1 cellular context compared by ENCODE assay signal in the genomic region with DNA sequence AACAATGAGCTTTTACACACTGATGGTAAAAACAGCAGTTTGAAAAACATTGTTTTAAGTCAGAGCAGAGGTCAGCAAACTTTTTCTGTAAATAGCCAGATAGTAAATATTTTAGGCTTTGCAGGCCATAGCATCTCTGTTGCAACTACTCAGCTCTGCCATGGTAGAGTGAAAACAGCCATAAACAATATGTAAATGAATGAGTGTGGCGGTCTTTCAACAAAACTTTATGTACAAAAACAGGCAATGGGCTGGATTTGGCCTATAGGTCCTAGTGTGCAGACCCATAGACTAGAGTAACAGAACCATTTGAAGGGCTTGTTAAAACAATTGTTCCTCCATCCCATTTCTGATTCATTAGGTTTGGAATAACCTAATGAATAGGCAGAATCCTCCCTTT.
A peak's percentile ranks its signal among the peaks of the same experiment; 100 is the strongest.
TF ChIP-seq lines count a peak whose summit lies in the region.

No MANE protein-coding gene starts in this region.

TF ChIP-seq in GM12878, 131 proteins besides CTCF, POLR2A, EP300 and RAD21 (continued from another document):
- TF ChIP-seq, protein P1, sequence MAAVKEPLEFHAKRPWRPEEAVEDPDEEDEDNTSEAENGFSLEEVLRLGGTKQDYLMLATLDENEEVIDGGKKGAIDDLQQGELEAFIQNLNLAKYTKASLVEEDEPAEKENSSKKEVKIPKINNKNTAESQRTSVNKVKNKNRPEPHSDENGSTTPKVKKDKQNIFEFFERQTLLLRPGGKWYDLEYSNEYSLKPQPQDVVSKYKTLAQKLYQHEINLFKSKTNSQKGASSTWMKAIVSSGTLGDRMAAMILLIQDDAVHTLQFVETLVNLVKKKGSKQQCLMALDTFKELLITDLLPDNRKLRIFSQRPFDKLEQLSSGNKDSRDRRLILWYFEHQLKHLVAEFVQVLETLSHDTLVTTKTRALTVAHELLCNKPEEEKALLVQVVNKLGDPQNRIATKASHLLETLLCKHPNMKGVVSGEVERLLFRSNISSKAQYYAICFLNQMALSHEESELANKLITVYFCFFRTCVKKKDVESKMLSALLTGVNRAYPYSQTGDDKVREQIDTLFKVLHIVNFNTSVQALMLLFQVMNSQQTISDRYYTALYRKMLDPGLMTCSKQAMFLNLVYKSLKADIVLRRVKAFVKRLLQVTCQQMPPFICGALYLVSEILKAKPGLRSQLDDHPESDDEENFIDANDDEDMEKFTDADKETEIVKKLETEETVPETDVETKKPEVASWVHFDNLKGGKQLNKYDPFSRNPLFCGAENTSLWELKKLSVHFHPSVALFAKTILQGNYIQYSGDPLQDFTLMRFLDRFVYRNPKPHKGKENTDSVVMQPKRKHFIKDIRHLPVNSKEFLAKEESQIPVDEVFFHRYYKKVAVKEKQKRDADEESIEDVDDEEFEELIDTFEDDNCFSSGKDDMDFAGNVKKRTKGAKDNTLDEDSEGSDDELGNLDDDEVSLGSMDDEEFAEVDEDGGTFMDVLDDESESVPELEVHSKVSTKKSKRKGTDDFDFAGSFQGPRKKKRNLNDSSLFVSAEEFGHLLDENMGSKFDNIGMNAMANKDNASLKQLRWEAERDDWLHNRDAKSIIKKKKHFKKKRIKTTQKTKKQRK (IDR thresholded peaks at IDR 0.05; ENCODE audit: low read depth, low read length) = no peak
- no peak for TF ChIP-seq GATAD2B (conservative IDR thresholded peaks at IDR 0.05; ENCODE audit: low read depth)
- TF ChIP-seq, protein P2, sequence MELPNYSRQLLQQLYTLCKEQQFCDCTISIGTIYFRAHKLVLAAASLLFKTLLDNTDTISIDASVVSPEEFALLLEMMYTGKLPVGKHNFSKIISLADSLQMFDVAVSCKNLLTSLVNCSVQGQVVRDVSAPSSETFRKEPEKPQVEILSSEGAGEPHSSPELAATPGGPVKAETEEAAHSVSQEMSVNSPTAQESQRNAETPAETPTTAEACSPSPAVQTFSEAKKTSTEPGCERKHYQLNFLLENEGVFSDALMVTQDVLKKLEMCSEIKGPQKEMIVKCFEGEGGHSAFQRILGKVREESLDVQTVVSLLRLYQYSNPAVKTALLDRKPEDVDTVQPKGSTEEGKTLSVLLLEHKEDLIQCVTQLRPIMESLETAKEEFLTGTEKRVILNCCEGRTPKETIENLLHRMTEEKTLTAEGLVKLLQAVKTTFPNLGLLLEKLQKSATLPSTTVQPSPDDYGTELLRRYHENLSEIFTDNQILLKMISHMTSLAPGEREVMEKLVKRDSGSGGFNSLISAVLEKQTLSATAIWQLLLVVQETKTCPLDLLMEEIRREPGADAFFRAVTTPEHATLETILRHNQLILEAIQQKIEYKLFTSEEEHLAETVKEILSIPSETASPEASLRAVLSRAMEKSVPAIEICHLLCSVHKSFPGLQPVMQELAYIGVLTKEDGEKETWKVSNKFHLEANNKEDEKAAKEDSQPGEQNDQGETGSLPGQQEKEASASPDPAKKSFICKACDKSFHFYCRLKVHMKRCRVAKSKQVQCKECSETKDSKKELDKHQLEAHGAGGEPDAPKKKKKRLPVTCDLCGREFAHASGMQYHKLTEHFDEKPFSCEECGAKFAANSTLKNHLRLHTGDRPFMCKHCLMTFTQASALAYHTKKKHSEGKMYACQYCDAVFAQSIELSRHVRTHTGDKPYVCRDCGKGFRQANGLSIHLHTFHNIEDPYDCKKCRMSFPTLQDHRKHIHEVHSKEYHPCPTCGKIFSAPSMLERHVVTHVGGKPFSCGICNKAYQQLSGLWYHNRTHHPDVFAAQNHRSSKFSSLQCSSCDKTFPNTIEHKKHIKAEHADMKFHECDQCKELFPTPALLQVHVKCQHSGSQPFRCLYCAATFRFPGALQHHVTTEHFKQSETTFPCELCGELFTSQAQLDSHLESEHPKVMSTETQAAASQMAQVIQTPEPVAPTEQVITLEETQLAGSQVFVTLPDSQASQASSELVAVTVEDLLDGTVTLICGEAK (IDR thresholded peaks at IDR 0.05; ENCODE audit: borderline replicate concordance) = peak; percentile 71
- TF ChIP-seq, protein P3, sequence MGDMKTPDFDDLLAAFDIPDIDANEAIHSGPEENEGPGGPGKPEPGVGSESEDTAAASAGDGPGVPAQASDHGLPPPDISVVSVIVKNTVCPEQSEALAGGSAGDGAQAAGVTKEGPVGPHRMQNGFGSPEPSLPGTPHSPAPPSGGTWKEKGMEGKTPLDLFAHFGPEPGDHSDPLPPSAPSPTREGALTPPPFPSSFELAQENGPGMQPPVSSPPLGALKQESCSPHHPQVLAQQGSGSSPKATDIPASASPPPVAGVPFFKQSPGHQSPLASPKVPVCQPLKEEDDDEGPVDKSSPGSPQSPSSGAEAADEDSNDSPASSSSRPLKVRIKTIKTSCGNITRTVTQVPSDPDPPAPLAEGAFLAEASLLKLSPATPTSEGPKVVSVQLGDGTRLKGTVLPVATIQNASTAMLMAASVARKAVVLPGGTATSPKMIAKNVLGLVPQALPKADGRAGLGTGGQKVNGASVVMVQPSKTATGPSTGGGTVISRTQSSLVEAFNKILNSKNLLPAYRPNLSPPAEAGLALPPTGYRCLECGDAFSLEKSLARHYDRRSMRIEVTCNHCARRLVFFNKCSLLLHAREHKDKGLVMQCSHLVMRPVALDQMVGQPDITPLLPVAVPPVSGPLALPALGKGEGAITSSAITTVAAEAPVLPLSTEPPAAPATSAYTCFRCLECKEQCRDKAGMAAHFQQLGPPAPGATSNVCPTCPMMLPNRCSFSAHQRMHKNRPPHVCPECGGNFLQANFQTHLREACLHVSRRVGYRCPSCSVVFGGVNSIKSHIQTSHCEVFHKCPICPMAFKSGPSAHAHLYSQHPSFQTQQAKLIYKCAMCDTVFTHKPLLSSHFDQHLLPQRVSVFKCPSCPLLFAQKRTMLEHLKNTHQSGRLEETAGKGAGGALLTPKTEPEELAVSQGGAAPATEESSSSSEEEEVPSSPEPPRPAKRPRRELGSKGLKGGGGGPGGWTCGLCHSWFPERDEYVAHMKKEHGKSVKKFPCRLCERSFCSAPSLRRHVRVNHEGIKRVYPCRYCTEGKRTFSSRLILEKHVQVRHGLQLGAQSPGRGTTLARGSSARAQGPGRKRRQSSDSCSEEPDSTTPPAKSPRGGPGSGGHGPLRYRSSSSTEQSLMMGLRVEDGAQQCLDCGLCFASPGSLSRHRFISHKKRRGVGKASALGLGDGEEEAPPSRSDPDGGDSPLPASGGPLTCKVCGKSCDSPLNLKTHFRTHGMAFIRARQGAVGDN (IDR thresholded peaks at IDR 0.05) = no peak
TF ChIP-seq in GM12878: peak in this region for 1.
